ENCODE assay signal across 17 cellular contexts in genomic region chr16:10277597-10277996, GRCh38.
A peak's percentile ranks its signal among the peaks of the same experiment; 100 is the strongest.
DNase-seq lines count a peak whose midpoint lies in the region; ATAC-seq, FAIRE-seq and TF ChIP-seq lines count a peak whose summit lies in the region.
"Had no signal": no experiment of that assay in that cellular context is flagged by ENCODE, and none has a peak within 500 bp of the region (broad histone marks: within the 10 kb centered on the region; RNA-seq: fewer than 3 reads in every experiment).

No MANE protein-coding gene starts in this region.

- H2BK120ac ChIP-seq in IMR-90 (ENCODE audit: low read depth, low read length): no peak overlapping the region

- DNase-seq in HepG2 (ENCODE audit: low spot score) (no peak), right lobe of liver (no peak), IMR-90 (no peak), endodermal cell (peak; percentile 53), HPDE6-E6E7 (ENCODE audit: extremely low spot score) (no peak)
- DNase-seq: AML-193; CD4-positive, alpha-beta memory T cell; GDM1; H9 had no signal

- no peak overlapping the region for H3K4me3 Mint-ChIP-seq in endodermal cell
- H3K4me3 Mint-ChIP-seq: CD14-positive monocyte; CD4-positive, alpha-beta memory T cell; GM23338; H9 had no signal

- no peak overlapping the region for H3K56ac ChIP-seq in IMR-90 (ENCODE audit: extremely low read depth, insufficient read depth, low read length)

- no peak overlapping the region for H4K5ac ChIP-seq in IMR-90 (ENCODE audit: low read depth, low read length)

- H2AFZ ChIP-seq in HepG2 (ENCODE audit: low read length) (no peak overlapping the region), IMR-90 (replicated peaks; ENCODE audit: low read length, poor library complexity) (no peak overlapping the region)
- H2AFZ ChIP-seq: GM23338 had no signal

- WGBS in HepG2 (ENCODE audit: low lambda C conversion rate): 80% methylated on average over 18 of the region's 18 CpGs
- 77% methylated on average over 12 of the region's 18 CpGs for WGBS in right lobe of liver (ENCODE audit: insufficient coverage, low coverage, low lambda C conversion rate, missing lambda C conversion rate)
- WGBS in IMR-90 (ENCODE audit: extremely low coverage in 2 of 2, insufficient read length in 1 of 2), 2 experiments: 69% methylated on average over 16 of the region's 18 CpGs; no CpG with 5 or more reads in 1 of the 2 experiments
- WGBS in endodermal cell (ENCODE audit: insufficient coverage in 1 of 2, insufficient read length in 1 of 2), 2 experiments: 81 to 90% methylated on average over 6 to 18 of the region's 18 CpGs

- H3K27me3 Mint-ChIP-seq in endodermal cell (ENCODE audit: insufficient read depth): no peaks in the 10 kb centered on the region
- H3K27me3 Mint-ChIP-seq: CD4-positive, alpha-beta memory T cell had no signal

- no peak overlapping the region for H3K23ac ChIP-seq in IMR-90 (ENCODE audit: low read depth, low read length)

- ATAC-seq in HepG2: no peak
- ATAC-seq in right lobe of liver: no peak
- ATAC-seq in IMR-90 (ENCODE audit: low read depth): no peak
- no peak for ATAC-seq in HG02610 (IDR thresholded peaks at IDR 0.05; ENCODE audit: unreplicated experiment)
- ATAC-seq in HG02884 (IDR thresholded peaks at IDR 0.05; ENCODE audit: unreplicated experiment): no peak
- ATAC-seq: GM23338 had no signal

- H2BK15ac ChIP-seq in IMR-90 (ENCODE audit: low read depth, low read length): no peak overlapping the region

- H3K9me3 ChIP-seq in HepG2 (ENCODE audit: low read length) (peaks cover 12% of the 10 kb centered on the region), right lobe of liver (no peaks in the 10 kb centered on the region), IMR-90 (ENCODE audit: control insufficient read depth, insufficient read depth, low read length) (peaks cover 11% of the 10 kb centered on the region), endodermal cell (ENCODE audit: control insufficient read depth, low read length) (peaks cover 50% of the 10 kb centered on the region)

- H3K9ac ChIP-seq in HepG2 (ENCODE audit: insufficient read depth, low read depth, low read length) (no peak overlapping the region), IMR-90 (ENCODE audit: low read depth, low read length) (no peak overlapping the region), endodermal cell (ENCODE audit: extremely low read depth, low read length, poor library complexity, severe bottlenecking) (no peak overlapping the region)
- H3K9ac ChIP-seq: BLaER1 had no signal

- H3K27me3 ChIP-seq in HepG2 (ENCODE audit: control insufficient read depth in 1 of 2, insufficient read depth in 2 of 2, low read length in 2 of 2) (no peaks in the 10 kb centered on the region), right lobe of liver (no peaks in the 10 kb centered on the region), IMR-90 (ENCODE audit: control insufficient read depth, insufficient read depth, low read length) (no peaks in the 10 kb centered on the region), endodermal cell (ENCODE audit: control insufficient read depth, insufficient read depth, low read length, poor library complexity, severe bottlenecking) (no peaks in the 10 kb centered on the region)
- H3K27me3 ChIP-seq: BLaER1 had no signal

- no peak for TF ChIP-seq RAD21 in HepG2 (CRISPR knock-in tag; IDR thresholded peaks at IDR 0.05)
- TF ChIP-seq RAD21 in IMR-90 (IDR thresholded peaks at IDR 0.05; ENCODE audit: low read length): no peak

- POLR2A ChIA-PET in HepG2 (lab: Yijun Ruan, JAX): no interaction called here
- POLR2A ChIA-PET in IMR-90 (lab: Charles Lee; ENCODE audit: unreplicated experiment): no interaction called here

- H3K14ac ChIP-seq in IMR-90 (replicated peaks; ENCODE audit: low read depth, low read length): no peak overlapping the region

- CTCF ChIA-PET in HepG2 (lab: Yijun Ruan, JAX; ENCODE audit: low intra/inter-chr PET ratio, low total read pairs) (no interaction called here), IMR-90 (lab: Yijun Ruan, JAX) (interaction anchor here (0.7 kb wide), 1 partner anchor 144 kb away, joined by 3 read pairs; no protein-coding TSS in a partner anchor)

- H4K8ac ChIP-seq in IMR-90 (ENCODE audit: low read depth in 2 of 2, low read length in 2 of 2): no peak overlapping the region

- peaks cover 61% of the 10 kb centered on the region for H3K4me1 ChIP-seq in HepG2 (ENCODE audit: insufficient read depth, low read length)
- peaks cover 0 to 10% (median 0%) of the 10 kb centered on the region in 4 donors for H3K4me1 ChIP-seq in right lobe of liver
- H3K4me1 ChIP-seq in IMR-90 (ENCODE audit: control insufficient read depth, insufficient read depth, low read length): no peaks in the 10 kb centered on the region
- peaks cover 3% of the 10 kb centered on the region for H3K4me1 ChIP-seq in endodermal cell (ENCODE audit: control insufficient read depth, insufficient read depth, low read length)

- no peak overlapping the region for H4K91ac ChIP-seq in IMR-90 (ENCODE audit: insufficient read depth, low read depth, low read length)

- H3K4me2 ChIP-seq in HepG2 (ENCODE audit: low read depth, low read length) (no peak overlapping the region), IMR-90 (ENCODE audit: low read depth, low read length) (no peak overlapping the region)
- H3K4me2 ChIP-seq: BLaER1, GM23338 had no signal

- in situ Hi-C loops in HepG2 (cut with HindIII; ENCODE audit: extremely low pct_ligation_motif_present, low pct_unique_long_range_greater_than_20kb): no loop called here
- in situ Hi-C loops in IMR-90 (cut with MboI; ENCODE audit: low sequenced_read_pairs): no loop called here

- no peak for FAIRE-seq in HepG2 (lab: Jason Lieb, UNC)
- FAIRE-seq: A204.1, GM12892, GM18507 had no signal

- no peak overlapping the region for H3K18ac ChIP-seq in IMR-90 (ENCODE audit: low read depth, low read length)

- no peak overlapping the region for H3K4ac ChIP-seq in IMR-90 (ENCODE audit: low read depth, low read length)

- peaks cover 59% of the 10 kb centered on the region for H3K9me3 Mint-ChIP-seq in endodermal cell

- no peak overlapping the region for H2BK20ac ChIP-seq in IMR-90 (ENCODE audit: low read depth, low read length)

- no peak overlapping the region for H3K27ac Mint-ChIP-seq in endodermal cell
- H3K27ac Mint-ChIP-seq: CD14-positive monocyte, GM23338 had no signal

- no peaks in the 10 kb centered on the region for H3K79me1 ChIP-seq in IMR-90 (ENCODE audit: low read depth in 1 of 2, low read length in 2 of 2)

- TF ChIP-seq POLR2A in HepG2 (IDR thresholded peaks at IDR 0.05; ENCODE audit: insufficient read depth in 1 of 2, low read depth in 2 of 2, low read length in 2 of 2) (no peak), right lobe of liver (IDR thresholded peaks at IDR 0.05) (no peak), IMR-90 (IDR thresholded peaks at IDR 0.05; ENCODE audit: low read depth, low read length) (no peak)

- no peak overlapping the region for H3K27ac ChIP-seq in HepG2 (ENCODE audit: extremely low read length, insufficient read depth, low read length)
- no peak overlapping the region for H3K27ac ChIP-seq in right lobe of liver
- H3K27ac ChIP-seq in IMR-90 (ENCODE audit: insufficient read depth, low read length): no peak overlapping the region
- H3K27ac ChIP-seq in endodermal cell (ENCODE audit: low read depth, low read length): no peak overlapping the region
- H3K27ac ChIP-seq: BLaER1 had no signal

- H3K79me2 ChIP-seq in HepG2 (ENCODE audit: insufficient read depth, low read length): no peaks in the 10 kb centered on the region

- H2BK5ac ChIP-seq in IMR-90 (ENCODE audit: low read depth, low read length, poor library complexity, severe bottlenecking): no peak overlapping the region

- TF ChIP-seq EP300 in HepG2 (IDR thresholded peaks at IDR 0.05; ENCODE audit: low read depth in 2 of 2, low read length in 2 of 2) (no peak), HepG2 (CRISPR knock-in tag; IDR thresholded peaks at IDR 0.05; ENCODE audit: borderline replicate concordance) (no peak)

- no peak overlapping the region for H3K4me3 ChIP-seq in HepG2 (replicated peaks in 1 of 3; ENCODE audit: insufficient read depth in 1 of 3, low read depth in 2 of 3, low read length in 3 of 3)
- no peak overlapping the region for H3K4me3 ChIP-seq in right lobe of liver
- H3K4me3 ChIP-seq in IMR-90 (ENCODE audit: insufficient read depth, low read depth, low read length): no peak overlapping the region
- H3K4me3 ChIP-seq in endodermal cell (ENCODE audit: low read length): no peak overlapping the region
- H3K4me3 ChIP-seq: BLaER1, GM23338 had no signal

- H2AK5ac ChIP-seq in IMR-90 (ENCODE audit: low read depth, low read length): no peak overlapping the region

- dilution Hi-C loops in IMR-90 (cut with HindIII; ENCODE audit: low sequenced_read_pairs, unreplicated experiment): no loop called here

- BruUV-seq in HepG2 (replicated peaks; lab: Mats Ljungman, UMichigan) (no TSS peak), IMR-90 (replicated peaks; lab: Mats Ljungman, UMichigan) (no TSS peak)

- intact Hi-C loops in HepG2 (cut with micrococcal nuclease; ENCODE audit: unreplicated experiment) (no loop called here), right lobe of liver (cut with DNase I) (no loop called here), IMR-90 (cut with micrococcal nuclease) (no loop called here)

- no peak overlapping the region for H2AK9ac ChIP-seq in IMR-90 (replicated peaks; ENCODE audit: low read depth, low read length, poor library complexity)

- H4K20me1 ChIP-seq in HepG2 (ENCODE audit: insufficient read depth, low read length) (no peaks in the 10 kb centered on the region), IMR-90 (ENCODE audit: insufficient read depth, low read length) (no peaks in the 10 kb centered on the region)
- H4K20me1 ChIP-seq: BLaER1 had no signal

- H3K4me1 Mint-ChIP-seq in endodermal cell: peaks cover 5% of the 10 kb centered on the region
- H3K4me1 Mint-ChIP-seq: GM23338 had no signal

- no peaks in the 10 kb centered on the region for H3K36me3 ChIP-seq in HepG2 (replicated peaks in 1 of 2; ENCODE audit: control insufficient read depth in 1 of 2, insufficient read depth in 2 of 2, low read length in 2 of 2)
- no peaks in the 10 kb centered on the region for H3K36me3 ChIP-seq in right lobe of liver
- no peaks in the 10 kb centered on the region for H3K36me3 ChIP-seq in IMR-90 (ENCODE audit: control insufficient read depth, insufficient read depth, low read length)
- peaks cover 11% of the 10 kb centered on the region for H3K36me3 ChIP-seq in endodermal cell (ENCODE audit: control insufficient read depth, insufficient read depth, low read length)
- H3K36me3 ChIP-seq: BLaER1 had no signal

- no peaks in the 10 kb centered on the region for H3K9me1 ChIP-seq in IMR-90 (ENCODE audit: insufficient read depth, low read length)

- no peak for TF ChIP-seq CTCF in HepG2 (CRISPR knock-in tag; IDR thresholded peaks at IDR 0.05)
- TF ChIP-seq CTCF in right lobe of liver (IDR thresholded peaks at IDR 0.05): no peak
- no peak for TF ChIP-seq CTCF in IMR-90 (conservative IDR thresholded peaks at IDR 0.05; ENCODE audit: low read depth, low read length)
- TF ChIP-seq CTCF in endodermal cell (conservative IDR thresholded peaks at IDR 0.05): no peak

- peaks cover 12% of the 10 kb centered on the region for H3K36me3 Mint-ChIP-seq in endodermal cell (ENCODE audit: low read depth)
- H3K36me3 Mint-ChIP-seq: CD14-positive monocyte; CD4-positive, alpha-beta memory T cell had no signal

TF ChIP-seq in HepG2, 621 proteins besides CTCF, POLR2A, EP300 and RAD21 (continues in another document):
- TF ChIP-seq ZNF775 (CRISPR knock-in tag; IDR thresholded peaks at IDR 0.05; ENCODE audit: borderline replicate concordance): no peak

TF ChIP-seq in IMR-90, 13 proteins besides CTCF, POLR2A, EP300 and RAD21 (continues in another document):
- peak; percentile 73 for TF ChIP-seq MAFK (IDR thresholded peaks at IDR 0.05; ENCODE audit: low read depth, low read length)
